In genomic region chr2:124027182-124027581, GRCh38 we compare ENCODE assay signal across 7 cellular contexts. TPM values are rescaled to one million over a fixed set of nuclear protein-coding genes. Genes with fewer than 3 reads are reported as not detected.
DNase-seq lines count a peak whose midpoint lies in the region; ATAC-seq and TF ChIP-seq lines count a peak whose summit lies in the region.

No MANE protein-coding gene starts in this region.

- no peaks in the 10 kb centered on the region for H3K9me3 Mint-ChIP-seq in progenitor cell of endocrine pancreas (ENCODE audit: low read depth)

- no peaks in the 10 kb centered on the region for H3K9me3 ChIP-seq in SJCRH30 (replicated peaks)

- H3K4me1 Mint-ChIP-seq in progenitor cell of endocrine pancreas (ENCODE audit: low read depth) = peaks cover 19% of the 10 kb centered on the region

- H3K27ac ChIP-seq in SJCRH30 = no peak overlapping the region

- H3K27ac Mint-ChIP-seq in progenitor cell of endocrine pancreas = no peak overlapping the region

- H3K4me3 ChIP-seq in SJCRH30 (no peak overlapping the region), fibroblast of pulmonary artery (replicated peaks; ENCODE audit: low read depth, low read length) (no peak overlapping the region)

- H3K36me3 ChIP-seq in SJCRH30 = no peaks in the 10 kb centered on the region

- H3K4me1 ChIP-seq in SJCRH30 = no peaks in the 10 kb centered on the region

- no peak for TF ChIP-seq POLR2A in GM18505 (IDR thresholded peaks at IDR 0.05; ENCODE audit: borderline replicate concordance, extremely low read depth, insufficient read depth, insufficient read length)

- peak overlapping the region; percentile 74 for H3K4me3 Mint-ChIP-seq in progenitor cell of endocrine pancreas (ENCODE audit: low read depth)

- peak; percentile 1 for DNase-seq in NCI-H1417 treated with DMSO at 0.1 percent for 48 hours (lab: John Stamatoyannopoulos, UW)
- DNase-seq in SJCRH30 = peak; percentile 27 to 67
- DNase-seq in fibroblast of pulmonary artery (ENCODE audit: low read depth) = peak; percentile 80
- no peak for DNase-seq in progenitor cell of endocrine pancreas (ENCODE audit: low spot score, unreplicated experiment)
- no peak for DNase-seq in central memory CD4-positive, alpha-beta T cell

- ATAC-seq in GM18505 (IDR thresholded peaks at IDR 0.05; ENCODE audit: unreplicated experiment) = peak; percentile 86
- peak; percentile 87 for ATAC-seq in HG02678 (IDR thresholded peaks at IDR 0.05; ENCODE audit: unreplicated experiment)

- H3K27me3 ChIP-seq in SJCRH30 = no peaks in the 10 kb centered on the region

- no peaks in the 10 kb centered on the region for H3K36me3 Mint-ChIP-seq in progenitor cell of endocrine pancreas (ENCODE audit: insufficient read depth)

- peak; percentile 73 for TF ChIP-seq CTCF in fibroblast of pulmonary artery (IDR thresholded peaks at IDR 0.05; ENCODE audit: low read length, missing control alignments)
- TF ChIP-seq CTCF in progenitor cell of endocrine pancreas (IDR thresholded peaks at IDR 0.05; ENCODE audit: unreplicated experiment) = peak; percentile 90

- H3K27me3 Mint-ChIP-seq in progenitor cell of endocrine pancreas = peaks cover 49% of the 10 kb centered on the region

RNA-seq across cellular contexts. Expression of gene CNTNAP5, which starts 2.1 kb away (rescaled TPM):
- total RNA-seq in SJCRH30 (2014; rRNA removed; shearing (Covaris generic)) = not detected in 2 replicates
- 5.3 and 8.9 TPM in 2 replicates for total RNA-seq in progenitor cell of endocrine pancreas

Comparison
In these comparisons a context has a peak if more than half of its experiments do, and no peak if none do; other contexts are left out.
1. DNase-seq: peak in NCI-H1417 treated with DMSO at 0.1 percent for 48 hours (single experiment), SJCRH30 (2 of 2) and fibroblast of pulmonary artery (single experiment); none in progenitor cell of endocrine pancreas (single experiment) and central memory CD4-positive, alpha-beta T cell (single experiment).